9 cellular contexts compared by ENCODE assay signal in the genomic region with DNA sequence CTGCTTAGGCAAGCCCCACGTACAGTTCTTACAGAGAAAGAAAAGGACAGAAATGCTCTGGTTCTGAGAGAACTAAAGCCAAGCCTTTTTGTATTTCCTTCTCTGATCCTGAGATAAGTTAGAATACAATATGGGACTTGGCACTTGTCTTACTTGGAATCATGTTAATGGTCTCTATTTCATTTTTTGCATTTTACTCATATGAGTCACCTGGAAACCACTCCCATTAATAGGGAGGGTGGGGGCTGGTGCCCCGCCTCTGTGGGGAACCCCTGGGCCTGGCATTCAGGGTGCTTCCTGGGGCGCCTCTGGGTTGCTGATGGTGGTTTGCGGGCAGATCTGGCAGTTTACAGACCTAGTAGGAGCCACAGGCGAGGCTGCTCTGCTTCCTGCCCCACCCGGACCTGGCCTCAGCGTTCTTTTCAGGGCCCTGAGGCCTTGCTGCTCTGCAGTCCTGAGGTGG. TPM values are rescaled to one million over a fixed set of nuclear protein-coding genes. Genes with fewer than 3 reads are reported as not detected.
A peak's percentile ranks its signal among the peaks of the same experiment; 100 is the strongest.
DNase-seq lines count a peak whose midpoint lies in the region; ATAC-seq and TF ChIP-seq lines count a peak whose summit lies in the region.
"Had no signal": no experiment of that assay in that cellular context is flagged by ENCODE, and none has a peak within 500 bp of the region (broad histone marks: within the 10 kb centered on the region; RNA-seq: fewer than 3 reads in every experiment).

No MANE protein-coding gene starts in this region.

- H3K27me3 ChIP-seq in skeletal muscle satellite cell (ENCODE audit: control insufficient read depth, insufficient read depth, low read length) (no peaks in the 10 kb centered on the region), H7 (ENCODE audit: control insufficient read depth, insufficient read depth, low read length) (no peaks in the 10 kb centered on the region; the same call in 1 of the 2 replicates)

- no peaks in the 10 kb centered on the region for H3K36me3 ChIP-seq in skeletal muscle satellite cell (ENCODE audit: insufficient read depth, low read length)
- H3K36me3 ChIP-seq in H7 (replicated peaks; ENCODE audit: control insufficient read depth, insufficient read depth, low read length), result no peaks in the 10 kb centered on the region; the same call in 1 of the 2 replicates

- H3K36me3 Mint-ChIP-seq in chondrocyte (ENCODE audit: low read depth), result peaks cover 38% of the 10 kb centered on the region

- no peak for TF ChIP-seq CTCF in chondrocyte (IDR thresholded peaks at IDR 0.05)

- H3K27me3 Mint-ChIP-seq in chondrocyte (ENCODE audit: low read depth), result no peaks in the 10 kb centered on the region

- no peak overlapping the region for H3K4me3 Mint-ChIP-seq in chondrocyte (ENCODE audit: unreplicated experiment)

- no peak overlapping the region for H3K9ac ChIP-seq in skeletal muscle satellite cell (ENCODE audit: low read depth, low read length)

- H3K27ac Mint-ChIP-seq in chondrocyte (ENCODE audit: unreplicated experiment), result peak overlapping the region; percentile 69

- peaks cover 82% of the 10 kb centered on the region for H3K4me1 Mint-ChIP-seq in chondrocyte (ENCODE audit: low read depth)

- peaks cover 11% of the 10 kb centered on the region for H3K4me1 ChIP-seq in skeletal muscle satellite cell (ENCODE audit: control insufficient read depth, insufficient read depth, low read length)

- peak overlapping the region; percentile 15 for H3K4me2 ChIP-seq in skeletal muscle satellite cell (ENCODE audit: low read length)

- no peaks in the 10 kb centered on the region for H3K9me3 Mint-ChIP-seq in chondrocyte (ENCODE audit: low read depth)

- H3K4me3 ChIP-seq in skeletal muscle satellite cell (ENCODE audit: low read length), result no peak overlapping the region
- no peak overlapping the region for H3K4me3 ChIP-seq in H7 (ENCODE audit: insufficient read depth, low read depth, low read length)

- DNase-seq in HK-2 (ENCODE audit: unreplicated experiment), result peak; percentile 73
- DNase-seq in activated CD4-positive, CD25-positive, alpha-beta regulatory T cell treated with anti-CD3 and anti-CD28 coated beads, Interleukin-2, amount 50 U/mL, for 72 hours, result peak; percentile 80
- DNase-seq in chondrocyte (ENCODE audit: low spot score), result no peak
- no peak for DNase-seq in H7
- DNase-seq in DMS153 (lab: John Stamatoyannopoulos, UW), result no peak

- ATAC-seq in GM18861 (IDR thresholded peaks at IDR 0.05; ENCODE audit: unreplicated experiment) (peak; percentile 73), GM19397 (IDR thresholded peaks at IDR 0.05; ENCODE audit: unreplicated experiment) (no peak)

- H3K9me3 ChIP-seq in skeletal muscle satellite cell (replicated peaks; ENCODE audit: low read length), result no peaks in the 10 kb centered on the region

RNA-seq across cellular contexts. Expression of gene TSPAN2, which starts 26.7 kb away (rescaled TPM):
- 218 to 498 TPM (median 227 TPM) in 3 replicates for total RNA-seq in chondrocyte
- 0.87 TPM in 1 of 2 replicates, not detected in the other for total RNA-seq in skeletal muscle satellite cell (2012; rRNA removed)
- total RNA-seq in H7 (2014; rRNA removed; shearing (Covaris generic)), result 5.1 and 5.3 TPM in 2 replicates

RNA-seq across cellular contexts. Expression of gene TSHB, which starts 32.9 kb away (rescaled TPM):
- not detected in 3 replicates for total RNA-seq in chondrocyte
- not detected in 2 replicates for total RNA-seq in skeletal muscle satellite cell (2012; rRNA removed)
- not detected in 2 replicates for total RNA-seq in H7 (2014; rRNA removed; shearing (Covaris generic))
- total RNA-seq: mononuclear cell had no signal

Comparison
In these comparisons a context has a peak if more than half of its experiments do, and no peak if none do; other contexts are left out.
1. DNase-seq: peak in HK-2 (single experiment) and activated CD4-positive, CD25-positive, alpha-beta regulatory T cell treated with anti-CD3 and anti-CD28 coated beads, Interleukin-2, amount 50 U/mL, for 72 hours (single experiment); none in chondrocyte (single experiment), H7 (single experiment) and DMS153 (single experiment).
2. RNA of gene TSPAN2, which starts 26.7 kb away (total RNA-seq): 218 to 498 TPM in chondrocyte; 5.1 to 5.3 TPM in H7; every median in the first group is over 10 times any median in the second.